In genomic region chr14:93994919-93995682, GRCh38 we compare ENCODE assay signal across 8 cellular contexts. TPM values are rescaled to one million over a fixed set of nuclear protein-coding genes. Genes with fewer than 3 reads are reported as not detected.
DNase-seq lines count a peak whose midpoint lies in the region; ATAC-seq, FAIRE-seq and TF ChIP-seq lines count a peak whose summit lies in the region.

No MANE protein-coding gene starts in this region.

- H2AFZ ChIP-seq in GM12878 (ENCODE audit: control insufficient read depth, low read depth, low read length): no peak overlapping the region

- ATAC-seq in GM12878 (no peak), HG03520 (IDR thresholded peaks at IDR 0.05; ENCODE audit: unreplicated experiment) (no peak)

- FAIRE-seq in GM12878 (lab: Jason Lieb, UNC): no peak

- H4K20me1 ChIP-seq in GM12878 (ENCODE audit: control insufficient read depth, insufficient read depth): no peaks in the 10 kb centered on the region

- in situ Hi-C loops in GM12878 (cut with MboI): no loop called here

- POLR2A ChIA-PET in GM12878 (lab: Charles Lee): interaction anchor here (1.4 kb wide), 1 partner anchor 36 kb away, joined by 3 read pairs; no protein-coding TSS in a partner anchor

- no peak overlapping the region for H3K4me3 Mint-ChIP-seq in endothelial cell (ENCODE audit: unreplicated experiment)

- no peak overlapping the region for H3K9ac ChIP-seq in GM12878 (ENCODE audit: control insufficient read depth, insufficient read depth, low read length)

- SMC1A ChIA-PET in GM12878 (lab: Charles Lee; ENCODE audit: uncharacterized antibody, unreplicated experiment): interaction anchor here (1.1 to 7.3 kb wide), 4 partner anchors 9 to 57 kb away, joined by 3 to 180 read pairs (median 80); partner anchors contain the start of gene ASB2

- no peaks in the 10 kb centered on the region for H3K36me3 ChIP-seq in GM12878 (ENCODE audit: control insufficient read depth in 2 of 2, insufficient read depth in 2 of 2, low read length in 1 of 2)

- H3K27ac Mint-ChIP-seq in endothelial cell (ENCODE audit: unreplicated experiment): no peak overlapping the region

- no peak overlapping the region for H3K27ac ChIP-seq in GM12878 (ENCODE audit: control insufficient read depth, insufficient read depth)

- no peaks in the 10 kb centered on the region for H3K36me3 Mint-ChIP-seq in endothelial cell (ENCODE audit: low read depth, unreplicated experiment)

- no peak for TF ChIP-seq RAD21 in GM12878 (IDR thresholded peaks at IDR 0.05; ENCODE audit: insufficient read depth, low read depth, low read length)

- H3K4me1 Mint-ChIP-seq in endothelial cell (ENCODE audit: unreplicated experiment): peaks cover 1% of the 10 kb centered on the region

- H3K9me3 Mint-ChIP-seq in endothelial cell (ENCODE audit: unreplicated experiment): no peaks in the 10 kb centered on the region

- CTCF ChIA-PET in GM12878 (lab: Yijun Ruan, JAX): interaction anchor here (1.4 to 16.9 kb wide), 3 partner anchors 10 to 57 kb away, joined by 3 to 541 read pairs (median 399); partner anchors contain the start of gene ASB2

- WGBS in GM12878 (ENCODE audit: insufficient coverage, insufficient replicate concordance, low lambda C conversion rate, missing lambda C conversion rate): 55% methylated on average over 13 of the region's 13 CpGs

- no TSS peak for BruUV-seq in GM12878 (replicated peaks; lab: Mats Ljungman, UMichigan)

- RAD21 ChIA-PET in GM12878 (lab: Charles Lee; ENCODE audit: unreplicated experiment): interaction anchor here (1.0 to 2.5 kb wide), 2 partner anchors 34 to 55 kb away, joined by 3 to 9 read pairs; no protein-coding TSS in a partner anchor

- H3K4me3 ChIP-seq in GM12878: no peak overlapping the region

- H3K79me2 ChIP-seq in GM12878 (ENCODE audit: control insufficient read depth, insufficient read depth, low read length): no peaks in the 10 kb centered on the region

- TF ChIP-seq CTCF in GM12878 (IDR thresholded peaks at IDR 0.05 in 2 of 3, conservative IDR thresholded peaks at IDR 0.05 in 1 of 3; ENCODE audit: control insufficient read depth in 2 of 3, extremely low read depth in 1 of 3, insufficient read depth in 1 of 3, low read depth in 3 of 3, low read length in 3 of 3) (no peak), endothelial cell (IDR thresholded peaks at IDR 0.05; ENCODE audit: unreplicated experiment) (no peak)

- H3K9me3 ChIP-seq in GM12878 (replicated peaks; ENCODE audit: control insufficient read depth, insufficient read depth, low read length): no peaks in the 10 kb centered on the region

- intact Hi-C loops in GM12878 (cut with micrococcal nuclease; ENCODE audit: unreplicated experiment): no loop called here

- no peaks in the 10 kb centered on the region for H3K27me3 ChIP-seq in GM12878 (replicated peaks in 1 of 2; ENCODE audit: control insufficient read depth in 2 of 2, insufficient read depth in 2 of 2, low read length in 1 of 2)

- H3K4me1 ChIP-seq in GM12878 (ENCODE audit: control insufficient read depth, insufficient read depth, low read length): peaks cover 17% of the 10 kb centered on the region

- H3K4me2 ChIP-seq in GM12878 (ENCODE audit: control insufficient read depth, insufficient read depth): no peak overlapping the region

- DNase-seq in Ammon's horn (ENCODE audit: low spot score) (peak; percentile 75), NCI-H774 (lab: John Stamatoyannopoulos, UW) (peak; percentile 6), GM12878 (ENCODE audit: low read depth, low spot score) (no peak), non-pigmented ciliary epithelial cell (ENCODE audit: low read depth) (peak; percentile 1), NCI-H2227 (lab: John Stamatoyannopoulos, UW; ENCODE audit: unreplicated experiment) (no peak), NCI-H2171 treated with DMSO at 0.1 percent for 48 hours (lab: John Stamatoyannopoulos, UW) (no peak), endothelial cell (ENCODE audit: low spot score) (no peak)

- TF ChIP-seq EP300 in GM12878 (IDR thresholded peaks at IDR 0.05; ENCODE audit: borderline replicate concordance in 1 of 2, control insufficient read depth in 1 of 2, low read depth in 2 of 2, low read length in 2 of 2): no peak

- H3K27me3 Mint-ChIP-seq in endothelial cell (ENCODE audit: unreplicated experiment): no peaks in the 10 kb centered on the region

- TF ChIP-seq POLR2A in GM12878 (IDR thresholded peaks at IDR 0.05; ENCODE audit: low read depth, low read length): no peak

TF ChIP-seq in GM12878, 131 proteins besides CTCF, POLR2A, EP300 and RAD21 (continues in another document):
- no peak for TF ChIP-seq KDM1A (IDR thresholded peaks at IDR 0.05; ENCODE audit: borderline replicate concordance)
- peak; percentile 75 for TF ChIP-seq PBX3 (IDR thresholded peaks at IDR 0.05; ENCODE audit: insufficient replicate concordance, low read depth, low read length)

RNA-seq across cellular contexts. Expression of gene CCDC197, which starts 2.0 kb away (rescaled TPM):
- 1.2 TPM in 2 replicates for total RNA-seq in GM12878 (2013; cell fraction: nucleolus; rRNA removed)
- not detected in 2 replicates for total RNA-seq in GM12878 (2014; rRNA removed)
- not detected in 2 replicates for total RNA-seq in GM12878 (2014; rRNA removed; fragmentation: Illumina TruSeq; extraction: Trizol)
- not detected in 2 replicates for total RNA-seq in GM12878 (2021)
- not detected for polyA plus RNA-seq in GM12878 (2011; ENCODE audit: low read depth)
- 0.12 and 0.16 TPM in 2 replicates for polyA plus RNA-seq in GM12878 (2011; rRNA removed)
- polyA plus RNA-seq in GM12878 (2011; cell fraction: cytosol; rRNA removed): 0.04 TPM in 1 of 2 replicates, not detected in the other
- 0.28 and 0.56 TPM in 2 replicates for polyA plus RNA-seq in GM12878 (2011; cell fraction: nucleus; rRNA removed)
- 0.17 TPM in 1 of 2 replicates, not detected in the other for polyA plus RNA-seq in GM12878 (2012)
- polyA plus RNA-seq in GM12878 (2014; fragmentation: Illumina TruSeq; extraction: Trizol): not detected in 2 replicates
- not detected for polyA plus RNA-seq in GM12878 (2014; fragmentation: Nextera tagmentation; extraction: Ambion mirVana)
- not detected in 2 replicates for polyA plus RNA-seq in GM12878 (2014; rRNA removed)
- not detected for polyA plus RNA-seq in GM12878 (2016; fragmentation: Nextera tagmentation; extraction: Ambion mirVana)
- 0.21 TPM in 1 of 2 replicates, not detected in the other for polyA minus RNA-seq in GM12878 (2011; rRNA and poly(A)+ RNA removed)
- not detected in 2 replicates for polyA minus RNA-seq in GM12878 (2011; cell fraction: cytosol; rRNA and poly(A)+ RNA removed)
- polyA minus RNA-seq in GM12878 (2011; cell fraction: nucleus; rRNA and poly(A)+ RNA removed): 0.24 TPM in 1 of 2 replicates, not detected in the other
- total RNA-seq in endothelial cell (ENCODE audit: unreplicated experiment): not detected

RNA-seq across cellular contexts. Expression of gene ASB2, which starts 18.7 kb away (rescaled TPM):
- 74.5 and 81.9 TPM in 2 replicates for total RNA-seq in GM12878 (2013; cell fraction: nucleolus; rRNA removed)
- total RNA-seq in GM12878 (2014; rRNA removed) (46.4 and 53.5 TPM in 2 replicates), GM12878 (2014; rRNA removed; fragmentation: Illumina TruSeq; extraction: Trizol) (21.5 and 26.9 TPM in 2 replicates), GM12878 (2021) (40.0 and 40.4 TPM in 2 replicates), endothelial cell (ENCODE audit: unreplicated experiment) (not detected)
- 18.9 TPM for polyA plus RNA-seq in GM12878 (2011; ENCODE audit: low read depth)
- polyA plus RNA-seq in GM12878 (2011; rRNA removed) (8.5 and 16.9 TPM in 2 replicates), GM12878 (2014; fragmentation: Illumina TruSeq; extraction: Trizol) (12.3 and 21.9 TPM in 2 replicates), GM12878 (2014; fragmentation: Nextera tagmentation; extraction: Ambion mirVana) (1 to 10 TPM; 3.0 to 7.4 TPM), GM12878 (2014; rRNA removed) (50.0 and 54.5 TPM in 2 replicates), GM12878 (2016; fragmentation: Nextera tagmentation; extraction: Ambion mirVana) (10 to 100 TPM; 51.7 to 54.8 TPM)
- polyA plus RNA-seq in GM12878 (2011; cell fraction: cytosol; rRNA removed): 22.6 and 38.7 TPM in 2 replicates
- polyA plus RNA-seq in GM12878 (2011; cell fraction: nucleus; rRNA removed): 45.6 and 71.8 TPM in 2 replicates
- 18.6 and 50.6 TPM in 2 replicates for polyA plus RNA-seq in GM12878 (2012)
- polyA minus RNA-seq in GM12878 (2011; rRNA and poly(A)+ RNA removed): 20.3 and 37.3 TPM in 2 replicates
- polyA minus RNA-seq in GM12878 (2011; cell fraction: cytosol; rRNA and poly(A)+ RNA removed): 8.8 and 11.7 TPM in 2 replicates
- polyA minus RNA-seq in GM12878 (2011; cell fraction: nucleus; rRNA and poly(A)+ RNA removed): 26.7 and 36.0 TPM in 2 replicates

RNA-seq across cellular contexts. Expression of gene OTUB2, which starts 31.0 kb away (rescaled TPM):
- 1.3 and 3.2 TPM in 2 replicates for total RNA-seq in GM12878 (2013; cell fraction: nucleolus; rRNA removed)
- 0.49 and 0.56 TPM in 2 replicates for total RNA-seq in GM12878 (2014; rRNA removed)
- 0.40 and 0.46 TPM in 2 replicates for total RNA-seq in GM12878 (2014; rRNA removed; fragmentation: Illumina TruSeq; extraction: Trizol)
- total RNA-seq in GM12878 (2021): 0.46 and 0.77 TPM in 2 replicates
- 0.43 TPM for polyA plus RNA-seq in GM12878 (2011; ENCODE audit: low read depth)
- 0.36 and 0.48 TPM in 2 replicates for polyA plus RNA-seq in GM12878 (2011; rRNA removed)
- polyA plus RNA-seq in GM12878 (2011; cell fraction: cytosol; rRNA removed): 0.90 and 0.97 TPM in 2 replicates
- 0.73 and 1.1 TPM in 2 replicates for polyA plus RNA-seq in GM12878 (2011; cell fraction: nucleus; rRNA removed)
- polyA plus RNA-seq in GM12878 (2012): 0.46 and 0.51 TPM in 2 replicates
- 0.41 and 0.47 TPM in 2 replicates for polyA plus RNA-seq in GM12878 (2014; fragmentation: Illumina TruSeq; extraction: Trizol)
- under 1 TPM; 0.05 to 0.18 TPM for polyA plus RNA-seq in GM12878 (2014; fragmentation: Nextera tagmentation; extraction: Ambion mirVana)
- polyA plus RNA-seq in GM12878 (2014; rRNA removed): 0.26 and 0.49 TPM in 2 replicates
- under 1 TPM; 0.25 to 0.82 TPM for polyA plus RNA-seq in GM12878 (2016; fragmentation: Nextera tagmentation; extraction: Ambion mirVana)
- polyA minus RNA-seq in GM12878 (2011; rRNA and poly(A)+ RNA removed): 1.1 and 1.3 TPM in 2 replicates
- 0.42 TPM in 1 of 2 replicates, not detected in the other for polyA minus RNA-seq in GM12878 (2011; cell fraction: cytosol; rRNA and poly(A)+ RNA removed)
- polyA minus RNA-seq in GM12878 (2011; cell fraction: nucleus; rRNA and poly(A)+ RNA removed): 0.48 and 0.67 TPM in 2 replicates
- 2.3 TPM for total RNA-seq in endothelial cell (ENCODE audit: unreplicated experiment)

Comparison
In these comparisons a context has a peak if more than half of its experiments do, and no peak if none do; other contexts are left out.
1. DNase-seq: peak in Ammon's horn (single experiment), NCI-H774 (single experiment) and non-pigmented ciliary epithelial cell (single experiment); none in GM12878 (single experiment), NCI-H2227 (single experiment), NCI-H2171 treated with DMSO at 0.1 percent for 48 hours (single experiment) and endothelial cell (single experiment).
2. RNA of gene ASB2, which starts 18.7 kb away (total RNA-seq): 21.5 to 81.9 TPM in GM12878; not detected in endothelial cell (single experiment); every median in the first group is over 10 times any median in the second.